In the genomic region with DNA sequence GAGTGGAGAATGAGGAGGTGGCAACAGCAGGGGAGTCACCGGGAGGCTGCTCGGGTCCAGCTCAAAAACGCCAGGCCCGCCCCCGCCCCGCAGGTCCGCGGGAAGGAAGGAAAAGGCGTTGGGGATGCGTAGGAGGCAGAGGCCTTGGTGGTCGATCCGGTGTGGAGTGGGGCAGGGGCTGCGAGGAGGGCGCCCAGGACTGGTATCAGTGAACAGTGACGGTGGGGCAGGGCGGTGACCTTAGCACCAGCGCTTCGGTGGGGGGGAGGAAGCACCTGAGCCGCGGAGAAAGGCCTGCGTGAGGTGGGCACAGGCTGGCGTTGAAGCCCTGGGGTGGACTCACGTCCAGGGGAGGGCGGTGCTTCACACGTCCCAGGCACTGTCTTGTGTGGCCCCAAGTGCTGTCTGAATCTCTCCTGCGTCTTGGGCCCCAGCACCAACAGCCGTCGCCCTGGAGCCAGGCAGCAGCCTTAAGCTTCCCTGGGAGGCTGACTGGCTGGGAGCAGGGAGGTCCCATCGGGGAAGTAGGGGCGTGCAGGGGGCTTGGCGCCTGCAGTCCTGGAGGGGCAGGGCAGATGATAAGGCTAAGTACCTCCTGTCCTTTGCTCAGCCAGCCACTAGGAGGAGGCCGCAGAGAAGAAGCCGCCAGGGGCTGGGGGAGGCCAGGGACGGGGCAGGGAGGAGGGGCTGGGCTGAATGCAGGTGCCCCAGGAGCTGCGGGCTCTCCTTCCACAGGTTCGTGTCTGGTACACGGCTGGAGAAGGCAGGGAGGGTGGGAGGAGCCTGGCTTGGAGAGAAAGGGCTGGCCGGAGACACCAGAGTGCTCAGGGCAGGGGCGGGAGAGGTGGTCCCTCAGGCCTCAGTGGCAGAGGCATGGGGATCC, we compare ENCODE assay signal across 8 cellular contexts. TPM values are rescaled to one million over a fixed set of nuclear protein-coding genes. Genes with fewer than 3 reads are reported as not detected.
DNase-seq lines count a peak whose midpoint lies in the region; ATAC-seq and TF ChIP-seq lines count a peak whose summit lies in the region.

No MANE protein-coding gene starts in this region.

- no peaks in the 10 kb centered on the region for H3K27me3 ChIP-seq in SJCRH30

- H3K36me3 Mint-ChIP-seq in glutamatergic neuron (ENCODE audit: unreplicated experiment), result peaks cover 10% of the 10 kb centered on the region
- H3K36me3 Mint-ChIP-seq in progenitor cell of endocrine pancreas (ENCODE audit: insufficient read depth), result no peaks in the 10 kb centered on the region

- H3K27ac ChIP-seq in C4-2B (peak overlapping the region; percentile 1; the same call in 1 of the 2 replicates), SJCRH30 (no peak overlapping the region)

- H3K4me1 Mint-ChIP-seq in glutamatergic neuron (ENCODE audit: low read depth, unreplicated experiment), result peaks cover 5% of the 10 kb centered on the region
- peaks cover 12% of the 10 kb centered on the region for H3K4me1 Mint-ChIP-seq in progenitor cell of endocrine pancreas (ENCODE audit: low read depth)

- H3K36me3 ChIP-seq in SJCRH30, result no peaks in the 10 kb centered on the region

- DNase-seq in HFF-Myc (ENCODE audit: extremely low read depth, low read depth) (no peak), OCI-M1 (lab: John Stamatoyannopoulos, UW) (peak; percentile 38), glutamatergic neuron (peak; percentile 80), progenitor cell of endocrine pancreas (ENCODE audit: low spot score, unreplicated experiment) (peak; percentile 65), SJCRH30 (no peak)
- DNase-seq in activated effector memory CD4-positive, alpha-beta T cell treated with Interleukin-2 at 50 U/mL for 16 hours, result peak; percentile 28

- no peak for ATAC-seq in HG02571 (IDR thresholded peaks at IDR 0.05; ENCODE audit: unreplicated experiment)

- H3K4me1 ChIP-seq in SJCRH30, result no peaks in the 10 kb centered on the region

- H3K9me3 ChIP-seq in SJCRH30 (replicated peaks), result no peaks in the 10 kb centered on the region

- no peak; the same call in 1 of the 2 replicates for TF ChIP-seq CTCF in C4-2B (conservative IDR thresholded peaks at IDR 0.05)
- peak; percentile 53 for TF ChIP-seq CTCF in HFF-Myc (IDR thresholded peaks at IDR 0.05; ENCODE audit: low read depth, low read length, missing control alignments)
- peak; percentile 80 for TF ChIP-seq CTCF in glutamatergic neuron (IDR thresholded peaks at IDR 0.05; ENCODE audit: partially characterized antibody, unreplicated experiment)
- TF ChIP-seq CTCF in progenitor cell of endocrine pancreas (IDR thresholded peaks at IDR 0.05; ENCODE audit: unreplicated experiment), result peak; percentile 64

- H3K4me3 Mint-ChIP-seq in glutamatergic neuron (ENCODE audit: unreplicated experiment) (peak overlapping the region; percentile 87), progenitor cell of endocrine pancreas (ENCODE audit: low read depth) (peak overlapping the region; percentile 72)

- H3K4me3 ChIP-seq in HFF-Myc (replicated peaks; ENCODE audit: low read depth, low read length) (peak overlapping the region; percentile 39), SJCRH30 (no peak overlapping the region)

- H3K9me3 Mint-ChIP-seq in glutamatergic neuron (ENCODE audit: unreplicated experiment) (peaks cover 22% of the 10 kb centered on the region), progenitor cell of endocrine pancreas (ENCODE audit: low read depth) (peaks cover 8% of the 10 kb centered on the region)

- H3K27ac Mint-ChIP-seq in glutamatergic neuron (ENCODE audit: unreplicated experiment) (peak overlapping the region; percentile 52), progenitor cell of endocrine pancreas (peak overlapping the region; percentile 94)

- H3K27me3 Mint-ChIP-seq in glutamatergic neuron (ENCODE audit: unreplicated experiment) (peaks cover 19% of the 10 kb centered on the region), progenitor cell of endocrine pancreas (peaks cover 24% of the 10 kb centered on the region)

RNA-seq across cellular contexts. Expression of gene ZBTB42, which starts 26.5 kb away (rescaled TPM):
- total RNA-seq in glutamatergic neuron (ENCODE audit: unreplicated experiment), result 6.0 TPM
- 12.3 and 12.6 TPM in 2 replicates for total RNA-seq in progenitor cell of endocrine pancreas
- total RNA-seq in SJCRH30 (2014; rRNA removed; shearing (Covaris generic)), result 0.38 and 0.48 TPM in 2 replicates

RNA-seq across cellular contexts. Expression of gene AKT1, which starts 31.9 kb away (rescaled TPM):
- total RNA-seq in glutamatergic neuron (ENCODE audit: unreplicated experiment) (300 TPM), progenitor cell of endocrine pancreas (147 and 151 TPM in 2 replicates)
- 160 and 164 TPM in 2 replicates for total RNA-seq in SJCRH30 (2014; rRNA removed; shearing (Covaris generic))

RNA-seq across cellular contexts. Expression of gene CEP170B, which starts 37.7 kb away (rescaled TPM):
- 80.4 TPM for total RNA-seq in glutamatergic neuron (ENCODE audit: unreplicated experiment)
- 48.9 and 49.3 TPM in 2 replicates for total RNA-seq in progenitor cell of endocrine pancreas
- 0.08 and 0.12 TPM in 2 replicates for total RNA-seq in SJCRH30 (2014; rRNA removed; shearing (Covaris generic))

Comparison
In these comparisons a context has a peak if more than half of its experiments do, and no peak if none do; other contexts are left out.
1. DNase-seq: peak in OCI-M1 (single experiment), activated effector memory CD4-positive, alpha-beta T cell treated with Interleukin-2 at 50 U/mL for 16 hours (single experiment), glutamatergic neuron (single experiment) and progenitor cell of endocrine pancreas (single experiment); none in HFF-Myc (single experiment) and SJCRH30 (0 of 2).
2. RNA of gene CEP170B, which starts 37.7 kb away (total RNA-seq): 80.4 TPM in glutamatergic neuron (single experiment) and 48.9 to 49.3 TPM in progenitor cell of endocrine pancreas; 0.08 to 0.12 TPM in SJCRH30; every median in the first group is over 10 times any median in the second.